ENCODE assay signal across 11 cellular contexts in genomic region chr3:38793721-38794120, GRCh38. TPM values are rescaled to one million over a fixed set of nuclear protein-coding genes. Genes with fewer than 3 reads are reported as not detected.
"Had no signal": no experiment of that assay in that cellular context is flagged by ENCODE, and none has a peak within 500 bp of the region (broad histone marks: within the 10 kb centered on the region; RNA-seq: fewer than 3 reads in every experiment).

No MANE protein-coding gene starts in this region.

- H3K27ac ChIP-seq: GM23248 had no signal

- H3K4me1 ChIP-seq: HAP-1 had no signal

- DNase-seq: GM23248, GOT3, H7, H9, HCEC 1CT, HFFc6 had no signal

- H3K4me3 ChIP-seq: GM23248, GM23338, HAP-1 had no signal

- H3K36me3 ChIP-seq: HAP-1 had no signal

- ATAC-seq: GM23338, HCT116 had no signal

- H3K9me3 ChIP-seq: HAP-1 had no signal

RNA-seq across cellular contexts. Expression of gene SCN10A, which starts 22.3 kb away (rescaled TPM):
- total RNA-seq: GM23248, H1, H4, H7, H9, HFFc6 had no signal
